14 cellular contexts compared by ENCODE assay signal in genomic region chr7:68684246-68684850, GRCh38.
DNase-seq lines count a peak whose midpoint lies in the region; ATAC-seq and TF ChIP-seq lines count a peak whose summit lies in the region.
"Had no signal": no experiment of that assay in that cellular context is flagged by ENCODE, and none has a peak within 500 bp of the region (broad histone marks: within the 10 kb centered on the region; RNA-seq: fewer than 3 reads in every experiment).

No MANE protein-coding gene starts in this region.

- no peaks in the 10 kb centered on the region for H4K20me1 ChIP-seq in GM23338 (replicated peaks; ENCODE audit: insufficient read depth)
- H4K20me1 ChIP-seq: BLaER1 treated with 17β-estradiol and CSF1 and Interleukin-3, amounts not matched to agents 10 nM and 100 nM had no signal

- DNase-seq in D341Med (ENCODE audit: low spot score) (peak; percentile 61), NCI-H2029 (lab: John Stamatoyannopoulos, UW) (peak; percentile 66), amniotic epithelial cell (ENCODE audit: low read depth) (peak; percentile 52), medulla oblongata (ENCODE audit: extremely low spot score) (peak; percentile 87), GM23338 (ENCODE audit: low spot score) (no peak), esophagus squamous epithelium (lab: John Stamatoyannopoulos, UW) (no peak), mesothelial cell of epicardium (ENCODE audit: low spot score in 2 of 2, unreplicated experiment in 2 of 2) (no peak)
- DNase-seq in activated CD4-positive, alpha-beta T cell treated with anti-CD3 and anti-CD28 coated beads for 48 hours, result no peak
- DNase-seq: activated T-cell treated with anti-CD3 and anti-CD28 coated beads for 4 hours; central memory CD4-positive, alpha-beta T cell had no signal

- H3K79me2 ChIP-seq in GM23338 (replicated peaks; ENCODE audit: insufficient read depth), result no peaks in the 10 kb centered on the region

- H3K4me1 ChIP-seq in GM23338 (ENCODE audit: insufficient read depth) (no peaks in the 10 kb centered on the region), esophagus squamous epithelium (peaks cover 0 to 27% (median 0%) of the 10 kb centered on the region in 3 donors)

- H3F3A ChIP-seq in GM23338 (replicated peaks; ENCODE audit: low read depth), result no peaks in the 10 kb centered on the region

- peaks cover 0 to 10% (median 5%) of the 10 kb centered on the region in 3 donors for H3K9me3 ChIP-seq in esophagus squamous epithelium
- H3K9me3 ChIP-seq: BLaER1 treated with 17β-estradiol and CSF1 and Interleukin-3, amounts not matched to agents 10 nM and 100 nM had no signal

- no peaks in the 10 kb centered on the region for H3K4me1 Mint-ChIP-seq in GM23338
- peaks cover 5% of the 10 kb centered on the region for H3K4me1 Mint-ChIP-seq in mesothelial cell of epicardium

- no peak overlapping the region for H3K27ac ChIP-seq in GM23338 (ENCODE audit: low read depth)
- H3K27ac ChIP-seq in esophagus squamous epithelium, result no peak overlapping the region
- H3K27ac ChIP-seq: BLaER1 treated with 17β-estradiol and CSF1 and Interleukin-3, amounts not matched to agents 10 nM and 100 nM had no signal

- H3K36me3 Mint-ChIP-seq in GM23338 (ENCODE audit: low read depth) (peaks cover 34% of the 10 kb centered on the region), mesothelial cell of epicardium (no peaks in the 10 kb centered on the region)

- H3K36me3 ChIP-seq in GM23338 (ENCODE audit: insufficient read depth), result no peaks in the 10 kb centered on the region
- H3K36me3 ChIP-seq in esophagus squamous epithelium, result no peaks in the 10 kb centered on the region
- H3K36me3 ChIP-seq: BLaER1 treated with 17β-estradiol and CSF1 and Interleukin-3, amounts not matched to agents 10 nM and 100 nM had no signal

- intact Hi-C loops in esophagus squamous epithelium (cut with DNase I), result no loop called here

- H3K27me3 ChIP-seq in GM23338 (ENCODE audit: insufficient read depth), result no peaks in the 10 kb centered on the region
- H3K27me3 ChIP-seq in esophagus squamous epithelium, result peaks cover 0 to 84% (median 0%) of the 10 kb centered on the region in 4 donors
- H3K27me3 ChIP-seq: BLaER1 treated with 17β-estradiol and CSF1 and Interleukin-3, amounts not matched to agents 10 nM and 100 nM had no signal

- no peak for TF ChIP-seq POLR2A in esophagus squamous epithelium (IDR thresholded peaks at IDR 0.05)

- H3K4me3 ChIP-seq in GM23338 (no peak overlapping the region), esophagus squamous epithelium (no peak overlapping the region)
- H3K4me3 ChIP-seq: BLaER1 treated with 17β-estradiol and CSF1 and Interleukin-3, amounts not matched to agents 10 nM and 100 nM; GM12878 had no signal

- H3K9me3 Mint-ChIP-seq in GM23338, result peaks cover 99% of the 10 kb centered on the region
- no peaks in the 10 kb centered on the region for H3K9me3 Mint-ChIP-seq in mesothelial cell of epicardium

- no peak for ATAC-seq in GM23338
- ATAC-seq: GM12878, HepG2 had no signal

- H3K4me3 Mint-ChIP-seq in GM23338 (no peak overlapping the region), mesothelial cell of epicardium (no peak overlapping the region)
- H3K4me3 Mint-ChIP-seq: type B pancreatic cell had no signal

- 25 to 40% methylated on average over 4 to 7 of the region's 8 CpGs for WGBS in esophagus squamous epithelium, 2 donors

- H3K9me2 ChIP-seq in GM23338 (ENCODE audit: insufficient read depth), result no peaks in the 10 kb centered on the region

- TF ChIP-seq CTCF in GM23338 (conservative IDR thresholded peaks at IDR 0.05; ENCODE audit: low read depth in 2 of 2), result no peak
- TF ChIP-seq CTCF in esophagus squamous epithelium (IDR thresholded peaks at IDR 0.05), result no peak
- TF ChIP-seq CTCF in mesothelial cell of epicardium (IDR thresholded peaks at IDR 0.05; ENCODE audit: unreplicated experiment), result no peak

- no peak overlapping the region for H3K27ac Mint-ChIP-seq in GM23338
- H3K27ac Mint-ChIP-seq in mesothelial cell of epicardium, result no peak overlapping the region
- H3K27ac Mint-ChIP-seq: type B pancreatic cell had no signal

- no peak overlapping the region for H3K4me2 ChIP-seq in GM23338
- H3K4me2 ChIP-seq: BLaER1 treated with 17β-estradiol and CSF1 and Interleukin-3, amounts not matched to agents 10 nM and 100 nM had no signal

- H3K27me3 Mint-ChIP-seq in GM23338 (ENCODE audit: insufficient read depth, low read depth, poor library complexity) (peaks cover 10% of the 10 kb centered on the region), mesothelial cell of epicardium (ENCODE audit: low read depth) (peaks cover 1% of the 10 kb centered on the region)

- H2AFZ ChIP-seq in GM23338, result no peak overlapping the region

TF ChIP-seq in GM23338, 12 proteins besides CTCF, POLR2A, EP300 and RAD21:
- no peak for TF ChIP-seq NANOG (IDR thresholded peaks at IDR 0.05; ENCODE audit: borderline replicate concordance)

Comparison
In these comparisons a context has a peak if more than half of its experiments do, and no peak if none do; other contexts are left out.
1. DNase-seq: peak in D341Med (single experiment), NCI-H2029 (single experiment), amniotic epithelial cell (single experiment) and medulla oblongata (single experiment); none in activated CD4-positive, alpha-beta T cell treated with anti-CD3 and anti-CD28 coated beads for 48 hours (single experiment), GM23338 (single experiment), esophagus squamous epithelium (single experiment) and mesothelial cell of epicardium (0 of 2).